ENCODE assay signal across 20 cellular contexts in the genomic region with DNA sequence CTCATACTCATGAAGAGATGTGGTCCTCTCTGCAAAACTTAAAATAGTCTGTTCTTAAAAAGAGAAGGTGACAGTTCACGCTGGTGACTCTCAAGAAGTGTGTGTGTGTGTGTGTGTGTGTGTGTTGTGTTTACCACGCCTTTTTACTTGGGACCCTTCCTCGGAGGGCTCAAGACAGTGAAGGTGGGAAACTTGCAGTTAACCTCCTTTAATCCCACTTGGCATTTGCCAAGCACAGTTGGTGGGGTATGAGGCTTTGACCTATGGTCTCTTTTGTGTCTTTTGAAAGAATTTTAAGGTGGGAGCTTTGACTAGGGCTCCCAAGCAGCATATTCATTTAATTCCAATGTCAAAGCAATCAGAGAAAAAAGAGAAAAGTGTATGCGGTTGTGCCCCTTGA.
"Had no signal": no experiment of that assay in that cellular context is flagged by ENCODE, and none has a peak within 500 bp of the region (broad histone marks: within the 10 kb centered on the region; RNA-seq: fewer than 3 reads in every experiment).

No MANE protein-coding gene starts in this region.

- H3K9me3 ChIP-seq: body of pancreas, colonic mucosa, sigmoid colon, spleen, transverse colon, vagina had no signal

- H3K36me3 Mint-ChIP-seq: activated naive CD8-positive, alpha-beta T cell treated with anti-CD3 and anti-CD28 coated beads, Interleukin-2, amount 10 ng/mL, durations not matched to agents 7 days and 5 days; memory B cell; natural killer cell; stimulated activated naive B cell treated with anti-CD40 and anti-IgM and Interleukin-4, amounts not matched to agents 10 μg/mL and 1 μg/mL and 100 μg/mL, for 72 hours had no signal

- H3K27ac Mint-ChIP-seq: activated B cell treated with CpG ODN at 0.5 μM for 24 hours; activated CD4-positive, alpha-beta T cell treated with anti-CD3 and anti-CD28 coated beads, Interleukin-2, amount 10 ng/mL, durations not matched to agents 24 days and 14 days; activated CD8-positive, alpha-beta T cell treated with anti-CD3 and anti-CD28 coated beads, Interleukin-2, amount 10 ng/mL, durations not matched to agents 7 days and 5 days; activated naive CD8-positive, alpha-beta T cell treated with anti-CD3 and anti-CD28 coated beads, Interleukin-2, amount 10 ng/mL, durations not matched to agents 7 days and 5 days; activated T-cell treated with anti-CD3 and anti-CD28 coated beads, Interleukin-2, amount 50 U/mL, for 24 hours; activated T-helper 2 cell treated with anti-CD3 and anti-CD28 coated beads, Interferon-gamma antibody, Interleukin-2, Interleukin-4, amounts not matched to agents 10 μg/mL and 5 μg/mL and 100 μg/mL, durations not matched to agents 14 hours and 24 hours and 36 hours; memory B cell; natural killer cell; stimulated activated naive B cell treated with anti-CD40 and anti-IgM and Interleukin-4, amounts not matched to agents 10 μg/mL and 1 μg/mL and 100 μg/mL, for 72 hours had no signal

- ATAC-seq: activated CD8-positive, alpha-beta T cell treated with anti-CD3 and anti-CD28 coated beads, Interleukin-2, amount 10 ng/mL, durations not matched to agents 7 days and 5 days; body of pancreas; natural killer cell; stimulated activated naive B cell treated with anti-CD40 and anti-IgM and Interleukin-4, amounts not matched to agents 10 μg/mL and 1 μg/mL and 100 μg/mL, for 72 hours had no signal

- H3K4me1 ChIP-seq: body of pancreas, colonic mucosa, sigmoid colon, spleen, transverse colon, vagina had no signal

- H3K36me3 ChIP-seq: colonic mucosa, sigmoid colon, spleen, transverse colon, vagina had no signal

- H3K4me1 Mint-ChIP-seq: activated B cell treated with CpG ODN at 0.5 μM for 24 hours; activated CD4-positive, alpha-beta T cell treated with anti-CD3 and anti-CD28 coated beads, Interleukin-2, amount 10 ng/mL, durations not matched to agents 24 days and 14 days; activated naive CD8-positive, alpha-beta T cell treated with anti-CD3 and anti-CD28 coated beads, Interleukin-2, amount 10 ng/mL, durations not matched to agents 7 days and 5 days; memory B cell; natural killer cell had no signal

- H3K27me3 Mint-ChIP-seq: activated CD4-positive, alpha-beta T cell treated with anti-CD3 and anti-CD28 coated beads, Interleukin-2, amount 10 ng/mL, durations not matched to agents 24 days and 14 days; activated naive CD8-positive, alpha-beta T cell treated with anti-CD3 and anti-CD28 coated beads, Interleukin-2, amount 10 ng/mL, durations not matched to agents 7 days and 5 days; activated T-cell treated with anti-CD3 and anti-CD28 coated beads, Interleukin-2, amount 50 U/mL, for 24 hours; memory B cell; stimulated activated naive B cell treated with anti-CD40 and anti-IgM and Interleukin-4, amounts not matched to agents 10 μg/mL and 1 μg/mL and 100 μg/mL, for 72 hours had no signal

- H3K27me3 ChIP-seq: body of pancreas, vagina had no signal

- DNase-seq: activated B cell treated with CpG ODN at 0.5 μM for 24 hours; activated CD4-positive, alpha-beta T cell treated with anti-CD3 and anti-CD28 coated beads, Interleukin-2, amount 10 ng/mL, durations not matched to agents 24 days and 14 days; activated CD8-positive, alpha-beta T cell treated with anti-CD3 and anti-CD28 coated beads, Interleukin-2, amount 10 ng/mL, durations not matched to agents 7 days and 5 days; activated naive CD4-positive, alpha-beta T cell treated with Interleukin-2 at 50 U/mL for 16 hours; activated naive CD8-positive, alpha-beta T cell treated with anti-CD3 and anti-CD28 coated beads, Interleukin-2, amount 10 ng/mL, durations not matched to agents 7 days and 5 days; activated T-cell treated with anti-CD3 and anti-CD28 coated beads, Interleukin-2, amount 50 U/mL, for 24 hours; body of pancreas; central memory CD4-positive, alpha-beta T cell; colonic mucosa; foreskin melanocyte; natural killer cell; occipital lobe; sigmoid colon; stimulated activated CD4-positive, alpha-beta T cell treated with anti-CD3 and anti-CD28 coated beads, Interleukin-4, amount 100 ng/mL, for 4 hours; stimulated activated naive B cell treated with anti-CD40 and anti-IgM and Interleukin-4, amounts not matched to agents 10 μg/mL and 1 μg/mL and 100 μg/mL, for 72 hours; transverse colon had no signal

- H3K4me3 ChIP-seq: body of pancreas, colonic mucosa, sigmoid colon, transverse colon, vagina had no signal

- H3K9me3 Mint-ChIP-seq: activated B cell treated with CpG ODN at 0.5 μM for 24 hours; activated CD4-positive, alpha-beta T cell treated with anti-CD3 and anti-CD28 coated beads, Interleukin-2, amount 10 ng/mL, durations not matched to agents 24 days and 14 days; activated naive CD8-positive, alpha-beta T cell treated with anti-CD3 and anti-CD28 coated beads, Interleukin-2, amount 10 ng/mL, durations not matched to agents 7 days and 5 days; activated T-helper 2 cell treated with anti-CD3 and anti-CD28 coated beads, Interferon-gamma antibody, Interleukin-2, Interleukin-4, amounts not matched to agents 10 μg/mL and 5 μg/mL and 100 μg/mL, durations not matched to agents 14 hours and 24 hours and 36 hours; memory B cell had no signal

- H3K27ac ChIP-seq: body of pancreas, colonic mucosa, sigmoid colon, spleen, transverse colon, vagina had no signal

- H3K4me3 Mint-ChIP-seq: activated B cell treated with CpG ODN at 0.5 μM for 24 hours; activated CD4-positive, alpha-beta T cell treated with anti-CD3 and anti-CD28 coated beads, Interleukin-2, amount 10 ng/mL, durations not matched to agents 24 days and 14 days; activated CD8-positive, alpha-beta T cell treated with anti-CD3 and anti-CD28 coated beads, Interleukin-2, amount 10 ng/mL, durations not matched to agents 7 days and 5 days; activated naive CD8-positive, alpha-beta T cell treated with anti-CD3 and anti-CD28 coated beads, Interleukin-2, amount 10 ng/mL, durations not matched to agents 7 days and 5 days; activated T-cell treated with anti-CD3 and anti-CD28 coated beads, Interleukin-2, amount 50 U/mL, for 24 hours; memory B cell; natural killer cell; stimulated activated naive B cell treated with anti-CD40 and anti-IgM and Interleukin-4, amounts not matched to agents 10 μg/mL and 1 μg/mL and 100 μg/mL, for 72 hours had no signal
